Comparison of ENCODE assay signal across 8 cellular contexts in the genomic region with DNA sequence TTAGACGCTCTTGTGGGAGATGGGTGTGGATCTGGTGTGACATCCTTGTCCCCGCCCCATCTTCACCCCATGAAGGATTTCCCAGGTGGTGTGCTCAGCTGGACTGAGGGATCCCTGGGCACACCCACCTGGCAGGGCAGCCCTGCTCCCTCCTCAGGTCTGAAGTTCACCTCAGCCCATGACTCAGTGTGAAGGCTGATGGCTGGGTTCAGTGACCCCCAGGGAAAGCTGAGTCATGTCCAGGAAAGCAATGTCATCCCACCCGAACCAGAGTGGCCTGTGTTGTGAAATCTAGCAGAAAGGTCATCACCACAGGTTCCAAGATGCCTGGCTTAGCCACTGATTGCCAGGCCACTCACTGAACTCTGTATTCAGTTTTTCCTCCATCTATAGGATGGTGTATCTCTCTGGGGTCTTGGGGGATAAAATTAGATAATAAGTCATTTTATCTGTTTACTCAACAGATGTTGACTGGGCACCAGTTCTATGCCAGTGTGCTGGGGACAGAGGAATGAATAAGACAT.
DNase-seq lines count a peak whose midpoint lies in the region; ATAC-seq and TF ChIP-seq lines count a peak whose summit lies in the region.

No MANE protein-coding gene starts in this region.

- H3K9me3 ChIP-seq in sigmoid colon: no peaks in the 10 kb centered on the region

- intact Hi-C loops in sigmoid colon (cut with DNase I): no loop called here

- no peak for ATAC-seq in HG02759 (IDR thresholded peaks at IDR 0.05; ENCODE audit: unreplicated experiment)

- TF ChIP-seq EP300 in sigmoid colon (IDR thresholded peaks at IDR 0.05): no peak

- H3K27ac ChIP-seq in sigmoid colon: no peak overlapping the region

- TF ChIP-seq CTCF in fibroblast of villous mesenchyme (IDR thresholded peaks at IDR 0.05; ENCODE audit: insufficient read depth, low read depth, low read length) (no peak), sigmoid colon (IDR thresholded peaks at IDR 0.05) (no peak)

- peaks cover 0 to 21% (median 10%) of the 10 kb centered on the region in 4 donors for H3K4me1 ChIP-seq in sigmoid colon

- peak; percentile 71 for DNase-seq in H4 (ENCODE audit: low spot score)
- peak; percentile 86 for DNase-seq in RKO (ENCODE audit: low spot score)
- DNase-seq in fibroblast of villous mesenchyme (ENCODE audit: low read depth): peak; percentile 76
- DNase-seq in sigmoid colon: peak; percentile 80
- DNase-seq in SHP77 treated with DMSO at 0.1 percent for 48 hours (lab: John Stamatoyannopoulos, UW): no peak
- no peak for DNase-seq in NCI-H2171 (lab: John Stamatoyannopoulos, UW)
- DNase-seq in effector CD8-positive, alpha-beta T cell (lab: John Stamatoyannopoulos, UW): no peak

- H3K4me3 ChIP-seq in fibroblast of villous mesenchyme (ENCODE audit: low read depth, low read length) (no peak overlapping the region), sigmoid colon (no peak overlapping the region)

- H3K36me3 ChIP-seq in sigmoid colon: no peaks in the 10 kb centered on the region

- no peaks in the 10 kb centered on the region for H3K27me3 ChIP-seq in sigmoid colon

- WGBS in sigmoid colon, 2 donors: 36 to 55% methylated on average over 3 of the region's 3 CpGs

- no peak for TF ChIP-seq POLR2A in sigmoid colon (IDR thresholded peaks at IDR 0.05)

Comparison
In these comparisons a context has a peak if more than half of its experiments do, and no peak if none do; other contexts are left out.
1. DNase-seq: peak in H4 (single experiment), RKO (single experiment), fibroblast of villous mesenchyme (single experiment) and sigmoid colon (single experiment); none in SHP77 treated with DMSO at 0.1 percent for 48 hours (single experiment), NCI-H2171 (single experiment) and effector CD8-positive, alpha-beta T cell (single experiment).